ENCODE assay signal across 12 cellular contexts in the genomic region with DNA sequence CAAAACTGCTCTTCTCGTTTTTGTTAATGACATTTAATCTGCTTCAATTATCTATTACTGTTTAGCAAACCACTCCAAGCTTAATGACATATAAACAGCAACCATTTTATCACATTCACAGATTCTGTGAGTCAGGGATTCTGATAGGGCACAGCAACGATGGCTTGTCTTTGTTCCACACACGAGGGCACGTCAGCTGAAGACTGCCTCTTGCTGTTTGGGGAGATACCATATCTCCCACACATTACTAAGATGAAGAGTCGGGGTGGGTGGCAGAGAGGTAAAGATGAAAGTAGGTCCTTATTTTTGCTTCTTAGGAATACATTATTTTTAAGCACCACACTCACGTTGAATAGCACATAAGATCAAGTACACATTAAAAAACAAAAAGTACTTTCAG. TPM values are rescaled to one million over a fixed set of nuclear protein-coding genes. Genes with fewer than 3 reads are reported as not detected.
DNase-seq lines count a peak whose midpoint lies in the region; ATAC-seq and TF ChIP-seq lines count a peak whose summit lies in the region.
"Had no signal": no experiment of that assay in that cellular context is flagged by ENCODE, and none has a peak within 500 bp of the region (broad histone marks: within the 10 kb centered on the region; RNA-seq: fewer than 3 reads in every experiment).

No MANE protein-coding gene starts in this region.

- no peak overlapping the region for H2BK120ac ChIP-seq in H9 (ENCODE audit: low read depth, low read length, poor library complexity, severe bottlenecking)

- TF ChIP-seq CTCF in OCI-LY7 (conservative IDR thresholded peaks at IDR 0.05; ENCODE audit: low read length) (no peak), H9 (conservative IDR thresholded peaks at IDR 0.05) (no peak)

- no peaks in the 10 kb centered on the region for H3K79me2 ChIP-seq in OCI-LY7 (ENCODE audit: insufficient read depth, low read depth, low read length)
- no peaks in the 10 kb centered on the region for H3K79me2 ChIP-seq in H9 (ENCODE audit: insufficient read depth, low read length)

- H3K27ac Mint-ChIP-seq in activated naive CD4-positive, alpha-beta T cell treated with anti-CD3 and anti-CD28 coated beads for 36 hours = no peak overlapping the region
- H3K27ac Mint-ChIP-seq in activated naive CD8-positive, alpha-beta T cell treated with anti-CD3 and anti-CD28 coated beads for 36 hours = peak overlapping the region; percentile 25
- H3K27ac Mint-ChIP-seq in stimulated activated naive CD8-positive, alpha-beta T cell treated with anti-CD3 and anti-CD28 coated beads, Interleukin-15, Interleukin-2, amounts not matched to agents 100 ng/mL and 50 ng/mL, for 24 hours = peak overlapping the region; percentile 36
- H3K27ac Mint-ChIP-seq in H9 = peak overlapping the region in 1 of 3 experiments; percentile 49; a peak in 2 of 7 replicates

- no peak overlapping the region for H3K4ac ChIP-seq in H9 (ENCODE audit: low read depth, low read length)

- no peak overlapping the region for H2BK5ac ChIP-seq in H9 (ENCODE audit: insufficient read length, low read length)

- no peak overlapping the region for H4K5ac ChIP-seq in H9 (ENCODE audit: insufficient read length, low read depth, low read length)

- POLR2A ChIA-PET in OCI-LY7 (lab: Charles Lee) = interaction anchor here (0.6 to 1.3 kb wide), 4 partner anchors 9 to 1049 kb away, joined by 3 to 5 read pairs (median 4); no protein-coding TSS in a partner anchor

- H2AK5ac ChIP-seq in H9 (ENCODE audit: insufficient read length, low read length) = no peak overlapping the region

- H3K4me2 ChIP-seq in OCI-LY7 (ENCODE audit: low read length) (no peak overlapping the region), H9 (ENCODE audit: insufficient read depth, insufficient read length, low read length) (no peak overlapping the region)

- H3T11ph ChIP-seq in H9 (ENCODE audit: low read length) = no peak overlapping the region

- no peak overlapping the region for H2BK20ac ChIP-seq in H9 (ENCODE audit: low read depth, low read length, poor library complexity, severe bottlenecking)

- no peaks in the 10 kb centered on the region for H3K23me2 ChIP-seq in H9 (ENCODE audit: insufficient read length, low read depth, low read length, poor library complexity, severe bottlenecking)

- intact Hi-C loops in activated naive CD4-positive, alpha-beta T cell treated with anti-CD3 and anti-CD28 coated beads for 36 hours (cut with micrococcal nuclease) = loop anchor here (10.0 kb wide), 1 partner anchor 389 kb away; no protein-coding TSS in a partner anchor
- intact Hi-C loops in OCI-LY7 (cut with micrococcal nuclease; ENCODE audit: unreplicated experiment) = loop anchor here (5.0 kb wide), 1 partner anchor 537 kb away; a partner anchor contains a TSS

- no peaks in the 10 kb centered on the region for H3K27me3 Mint-ChIP-seq in activated naive CD4-positive, alpha-beta T cell treated with anti-CD3 and anti-CD28 coated beads for 36 hours (ENCODE audit: low read depth)
- no peaks in the 10 kb centered on the region for H3K27me3 Mint-ChIP-seq in activated naive CD8-positive, alpha-beta T cell treated with anti-CD3 and anti-CD28 coated beads for 36 hours
- no peaks in the 10 kb centered on the region for H3K27me3 Mint-ChIP-seq in stimulated activated naive CD8-positive, alpha-beta T cell treated with anti-CD3 and anti-CD28 coated beads, Interleukin-15, Interleukin-2, amounts not matched to agents 100 ng/mL and 50 ng/mL, for 24 hours
- no peaks in the 10 kb centered on the region for H3K27me3 Mint-ChIP-seq in H9 (ENCODE audit: low read depth)

- H3K9me3 ChIP-seq in OCI-LY7 (ENCODE audit: low read length) (no peaks in the 10 kb centered on the region), H9 (ENCODE audit: control insufficient read depth, low read depth, low read length) (no peaks in the 10 kb centered on the region)
- H3K9me3 ChIP-seq: heart right ventricle, spleen had no signal

- H4K91ac ChIP-seq in H9 (ENCODE audit: insufficient read length, low read depth, low read length) = no peak overlapping the region

- DNase-seq in activated naive CD4-positive, alpha-beta T cell treated with Interleukin-2 at 50 U/mL for 16 hours = peak; percentile 61
- no peak for DNase-seq in activated naive CD4-positive, alpha-beta T cell treated with anti-CD3 and anti-CD28 coated beads for 36 hours
- no peak for DNase-seq in OCI-LY7 (ENCODE audit: low spot score)
- no peak for DNase-seq in activated naive CD8-positive, alpha-beta T cell treated with anti-CD3 and anti-CD28 coated beads for 36 hours
- DNase-seq in DMS 273 treated with DMSO at 0.1 percent for 48 hours (lab: John Stamatoyannopoulos, UW) = no peak
- no peak for DNase-seq in H9
- DNase-seq: heart right ventricle, spleen had no signal

- H4K20me1 ChIP-seq in OCI-LY7 (ENCODE audit: insufficient read depth, low read length) (no peaks in the 10 kb centered on the region), H9 (ENCODE audit: control insufficient read depth, insufficient read depth, insufficient read length) (no peaks in the 10 kb centered on the region)

- no peak overlapping the region for H3K4me3 Mint-ChIP-seq in activated naive CD4-positive, alpha-beta T cell treated with anti-CD3 and anti-CD28 coated beads for 36 hours
- no peak overlapping the region for H3K4me3 Mint-ChIP-seq in activated naive CD8-positive, alpha-beta T cell treated with anti-CD3 and anti-CD28 coated beads for 36 hours
- H3K4me3 Mint-ChIP-seq in stimulated activated naive CD8-positive, alpha-beta T cell treated with anti-CD3 and anti-CD28 coated beads, Interleukin-15, Interleukin-2, amounts not matched to agents 100 ng/mL and 50 ng/mL, for 24 hours = no peak overlapping the region
- no peak overlapping the region for H3K4me3 Mint-ChIP-seq in H9

- peaks cover 1% of the 10 kb centered on the region for H3K9me3 Mint-ChIP-seq in activated naive CD4-positive, alpha-beta T cell treated with anti-CD3 and anti-CD28 coated beads for 36 hours
- peaks cover 2% of the 10 kb centered on the region for H3K9me3 Mint-ChIP-seq in activated naive CD8-positive, alpha-beta T cell treated with anti-CD3 and anti-CD28 coated beads for 36 hours
- no peaks in the 10 kb centered on the region for H3K9me3 Mint-ChIP-seq in stimulated activated naive CD8-positive, alpha-beta T cell treated with anti-CD3 and anti-CD28 coated beads, Interleukin-15, Interleukin-2, amounts not matched to agents 100 ng/mL and 50 ng/mL, for 24 hours
- no peaks in the 10 kb centered on the region; a peak in 1 of 5 replicates for H3K9me3 Mint-ChIP-seq in H9

- H2BK15ac ChIP-seq in H9 (ENCODE audit: low read depth, low read length) = no peak overlapping the region

- no peak overlapping the region for H3K4me3 ChIP-seq in OCI-LY7 (ENCODE audit: low read depth, low read length, poor library complexity, severe bottlenecking)
- H3K4me3 ChIP-seq: cardiac muscle cell, heart right ventricle, spleen had no signal

- H3K27me3 ChIP-seq in H9 (ENCODE audit: insufficient read depth, low read length) = no peaks in the 10 kb centered on the region
- H3K27me3 ChIP-seq: heart right ventricle, spleen had no signal

- H3K14ac ChIP-seq in H9 (ENCODE audit: insufficient read depth, low read length) = no peak overlapping the region

- no TSS peak for BruUV-seq in OCI-LY7 (replicated peaks; lab: Mats Ljungman, UMichigan)

- no peak overlapping the region for H3K9ac ChIP-seq in H9 (ENCODE audit: extremely low read depth, insufficient read length, low read length)

- H3K27ac ChIP-seq in OCI-LY7 (ENCODE audit: low read depth, low read length, poor library complexity, severe bottlenecking) (no peak overlapping the region), H9 (ENCODE audit: insufficient read length, low read depth, low read length) (no peak overlapping the region)
- H3K27ac ChIP-seq: cardiac muscle cell, heart right ventricle, RWPE1, spleen had no signal

- H2AFZ ChIP-seq in OCI-LY7 (ENCODE audit: low read length) (peak overlapping the region; percentile 7; the same call in 1 of the 2 replicates), H9 (ENCODE audit: low read length) (no peak overlapping the region)

- H3K36me3 ChIP-seq in OCI-LY7 (ENCODE audit: insufficient read depth, low read length) = peaks cover 6% of the 10 kb centered on the region; the same call in 1 of the 2 replicates
- H3K36me3 ChIP-seq: cardiac muscle cell had no signal

- no peak overlapping the region for H4K8ac ChIP-seq in H9 (replicated peaks; ENCODE audit: insufficient read length, low read depth, low read length)

- peaks cover 14% of the 10 kb centered on the region for H3K4me1 ChIP-seq in OCI-LY7 (ENCODE audit: insufficient read depth, low read length, poor library complexity, severe bottlenecking)
- no peaks in the 10 kb centered on the region; the same call in 1 of the 2 replicates for H3K4me1 ChIP-seq in H9 (ENCODE audit: insufficient read depth, low read length)
- H3K4me1 ChIP-seq: heart right ventricle, spleen had no signal

- H3K79me1 ChIP-seq in H9 (ENCODE audit: insufficient read depth, low read depth, low read length, poor library complexity, severe bottlenecking) = no peaks in the 10 kb centered on the region

- CTCF ChIA-PET in activated naive CD4-positive, alpha-beta T cell treated with anti-CD3 and anti-CD28 coated beads for 36 hours (lab: Charles Lee) = interaction anchor here (0.7 to 1.4 kb wide), 7 partner anchors 9 to 61 kb away, joined by 3 to 6 read pairs (median 4); a partner anchor contains a TSS
- CTCF ChIA-PET in OCI-LY7 (lab: Charles Lee; ENCODE audit: unreplicated experiment) = no interaction called here

- H3K36me3 Mint-ChIP-seq in activated naive CD4-positive, alpha-beta T cell treated with anti-CD3 and anti-CD28 coated beads for 36 hours (ENCODE audit: low read depth) = peaks cover 25% of the 10 kb centered on the region
- peaks cover 37% of the 10 kb centered on the region for H3K36me3 Mint-ChIP-seq in activated naive CD8-positive, alpha-beta T cell treated with anti-CD3 and anti-CD28 coated beads for 36 hours
- peaks cover 37% of the 10 kb centered on the region for H3K36me3 Mint-ChIP-seq in stimulated activated naive CD8-positive, alpha-beta T cell treated with anti-CD3 and anti-CD28 coated beads, Interleukin-15, Interleukin-2, amounts not matched to agents 100 ng/mL and 50 ng/mL, for 24 hours (ENCODE audit: low read depth)
- H3K36me3 Mint-ChIP-seq in H9 (ENCODE audit: insufficient read depth in 1 of 3, low read depth in 3 of 3) = peaks cover 4 to 23% (median 12%) of the 10 kb centered on the region in 3 experiments; a peak in 5 of 7 replicates

- H3K23ac ChIP-seq in H9 (ENCODE audit: insufficient read length, low read depth, low read length) = no peak overlapping the region

- no peaks in the 10 kb centered on the region for H3K9me2 ChIP-seq in OCI-LY7 (ENCODE audit: insufficient read depth, low read length)

- H3K18ac ChIP-seq in H9 (ENCODE audit: insufficient read length, low read depth, low read length) = no peak overlapping the region

- no peak for ATAC-seq in HG02798 (IDR thresholded peaks at IDR 0.05; ENCODE audit: poor library complexity, unreplicated experiment)
- ATAC-seq: heart right ventricle had no signal

- no CpG with 5 or more reads among the region's 6 CpGs for WGBS in H9 (ENCODE audit: extremely low coverage, insufficient read length, low lambda C conversion rate)

- H3K56ac ChIP-seq in H9 (ENCODE audit: insufficient read length, low read depth, low read length) = no peak overlapping the region

- no peak overlapping the region for H2BK12ac ChIP-seq in H9 (ENCODE audit: insufficient read length, low read depth, low read length)

- peaks cover 19% of the 10 kb centered on the region for H3K4me1 Mint-ChIP-seq in activated naive CD4-positive, alpha-beta T cell treated with anti-CD3 and anti-CD28 coated beads for 36 hours (ENCODE audit: low read depth)
- H3K4me1 Mint-ChIP-seq in activated naive CD8-positive, alpha-beta T cell treated with anti-CD3 and anti-CD28 coated beads for 36 hours = peaks cover 35% of the 10 kb centered on the region
- peaks cover 45% of the 10 kb centered on the region for H3K4me1 Mint-ChIP-seq in stimulated activated naive CD8-positive, alpha-beta T cell treated with anti-CD3 and anti-CD28 coated beads, Interleukin-15, Interleukin-2, amounts not matched to agents 100 ng/mL and 50 ng/mL, for 24 hours (ENCODE audit: low read depth)
- peaks cover 6% of the 10 kb centered on the region in 2 experiments for H3K4me1 Mint-ChIP-seq in H9

RNA-seq across cellular contexts. Expression of a gene that starts 19.3 kb away (rescaled TPM):
- total RNA-seq in activated naive CD4-positive, alpha-beta T cell treated with anti-CD3 and anti-CD28 coated beads for 36 hours = 10 to 100 TPM; 22.0 to 22.3 TPM
- 14.7 and 16.4 TPM in 2 replicates for total RNA-seq in OCI-LY7 (2014; rRNA removed; shearing (Covaris generic))
- total RNA-seq in OCI-LY7 (2022) (8.8 and 10.1 TPM in 2 replicates), H9 (2021) (22.7 and 24.7 TPM in 2 replicates)
- 10 to 100 TPM; 48.6 to 54.7 TPM for total RNA-seq in activated naive CD8-positive, alpha-beta T cell treated with anti-CD3 and anti-CD28 coated beads for 36 hours

RNA-seq across cellular contexts. Expression of a gene that starts 42.4 kb away (rescaled TPM):
- total RNA-seq in activated naive CD4-positive, alpha-beta T cell treated with anti-CD3 and anti-CD28 coated beads for 36 hours = under 1 TPM; 0.25 to 0.26 TPM
- total RNA-seq in OCI-LY7 (2014; rRNA removed; shearing (Covaris generic)) = 18.8 and 32.0 TPM in 2 replicates
- 29.8 and 42.6 TPM in 2 replicates for total RNA-seq in OCI-LY7 (2022)
- total RNA-seq in activated naive CD8-positive, alpha-beta T cell treated with anti-CD3 and anti-CD28 coated beads for 36 hours = 1 to 10 TPM in 1 of 2 experiments, under 1 TPM in 1; 0.52 to 1.0 TPM
- total RNA-seq in H9 (2021) = not detected in 2 replicates
- total RNA-seq: cardiac muscle cell had no signal

RNA-seq across cellular contexts. Expression of a gene that starts 51.5 kb away (rescaled TPM):
- total RNA-seq in activated naive CD4-positive, alpha-beta T cell treated with anti-CD3 and anti-CD28 coated beads for 36 hours = 10 to 100 TPM; 91.7 to 94.6 TPM
- total RNA-seq in OCI-LY7 (2014; rRNA removed; shearing (Covaris generic)) = 70.7 and 78.0 TPM in 2 replicates
- total RNA-seq in OCI-LY7 (2022) = 80.4 and 87.8 TPM in 2 replicates
- total RNA-seq in activated naive CD8-positive, alpha-beta T cell treated with anti-CD3 and anti-CD28 coated beads for 36 hours = 100 to 1,000 TPM; 196 to 204 TPM
- total RNA-seq in H9 (2021) = 83.0 and 85.0 TPM in 2 replicates

Comparison
In these comparisons a context has a peak if more than half of its experiments do, and no peak if none do; other contexts are left out.
1. RNA of a gene that starts 42.4 kb away (total RNA-seq): 18.8 to 42.6 TPM in OCI-LY7; 0.52 to 1.0 TPM in activated naive CD8-positive, alpha-beta T cell treated with anti-CD3 and anti-CD28 coated beads for 36 hours, 0.25 to 0.26 TPM in activated naive CD4-positive, alpha-beta T cell treated with anti-CD3 and anti-CD28 coated beads for 36 hours and not detected in H9; every median in the first group is over 4 times any median in the second.